In the genomic region with DNA sequence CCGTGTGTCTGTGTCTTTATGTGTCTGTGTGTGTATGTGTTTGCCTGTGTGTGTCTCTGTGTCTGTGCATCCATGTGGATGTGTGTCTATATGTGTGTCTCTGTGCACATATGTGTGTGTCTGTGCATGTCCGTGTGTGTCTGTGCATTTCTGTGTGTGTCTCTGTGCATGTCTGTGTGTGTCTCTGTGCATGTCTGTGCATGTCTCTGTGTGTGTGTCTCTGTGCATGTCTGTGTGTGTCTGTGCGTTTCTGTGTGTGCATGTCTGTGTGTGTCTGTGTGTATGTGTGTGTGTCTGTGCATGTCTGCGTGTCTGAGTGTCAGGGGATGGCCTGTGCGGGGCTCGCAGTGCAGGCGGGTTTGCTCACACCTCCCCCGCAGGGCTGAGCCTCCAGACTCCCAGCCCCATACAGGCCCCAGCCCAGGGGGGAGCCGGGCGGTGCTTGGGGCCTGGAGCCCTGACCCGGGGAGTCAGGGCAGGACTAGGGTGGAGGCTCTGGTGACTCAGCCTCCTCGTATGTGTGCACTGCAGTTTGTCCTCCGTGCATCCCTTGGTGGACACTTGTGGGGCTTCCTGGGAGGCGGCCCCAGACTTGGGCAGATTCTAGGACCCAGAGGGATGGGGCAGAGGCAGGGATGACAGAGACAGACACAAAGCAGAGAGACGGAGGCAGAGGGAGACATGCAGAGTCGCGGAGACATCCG, we compare ENCODE assay signal across 9 cellular contexts. TPM values are rescaled to one million over a fixed set of nuclear protein-coding genes. Genes with fewer than 3 reads are reported as not detected.
DNase-seq lines count a peak whose midpoint lies in the region; ATAC-seq, FAIRE-seq and TF ChIP-seq lines count a peak whose summit lies in the region.
"Not testable (repeated sequence)": the region's sequence is repeated elsewhere in the genome, so short reads cannot be mapped to it uniquely, and the experiment has no call there.
"Had no signal": no experiment of that assay in that cellular context is flagged by ENCODE, and none has a peak within 500 bp of the region (broad histone marks: within the 10 kb centered on the region; RNA-seq: fewer than 3 reads in every experiment).

No MANE protein-coding gene starts in this region.

- not testable (repeated sequence) for H3K27me3 ChIP-seq in HepG2 (ENCODE audit: control insufficient read depth in 1 of 2, insufficient read depth in 2 of 2, low read length in 2 of 2)

- H3K27ac ChIP-seq in HepG2 (ENCODE audit: extremely low read length, insufficient read depth, low read length) = not testable (repeated sequence)

- H3K4me3 Mint-ChIP-seq in stimulated activated memory B cell treated with anti-CD40 and anti-IgM and Interleukin-4, amounts not matched to agents 10 μg/mL and 1 μg/mL and 100 μg/mL, for 72 hours = not testable (repeated sequence)

- not testable (repeated sequence) for TF ChIP-seq RAD21 in HepG2 (CRISPR knock-in tag; IDR thresholded peaks at IDR 0.05)

- H3K36me3 ChIP-seq in HepG2 (replicated peaks in 1 of 2; ENCODE audit: control insufficient read depth in 1 of 2, insufficient read depth in 2 of 2, low read length in 2 of 2) = not testable (repeated sequence)

- H3K9me3 Mint-ChIP-seq in activated naive CD4-positive, alpha-beta T cell treated with anti-CD3 and anti-CD28 coated beads, Interleukin-2, amount 50 U/mL, for 72 hours = peaks cover 2 to 34% of the 10 kb centered on the region in 2 donors
- H3K9me3 Mint-ChIP-seq in stimulated activated memory B cell treated with anti-CD40 and anti-IgM and Interleukin-4, amounts not matched to agents 10 μg/mL and 1 μg/mL and 100 μg/mL, for 72 hours = peaks cover 31% of the 10 kb centered on the region

- POLR2A ChIA-PET in HepG2 (lab: Yijun Ruan, JAX) = not testable (repeated sequence)

- in situ Hi-C loops in HepG2 (cut with HindIII; ENCODE audit: extremely low pct_ligation_motif_present, low pct_unique_long_range_greater_than_20kb) = not testable (repeated sequence)

- H3K9ac ChIP-seq in HepG2 (ENCODE audit: insufficient read depth, low read depth, low read length) = not testable (repeated sequence)

- H3K4me3 ChIP-seq in HepG2 (replicated peaks in 1 of 3; ENCODE audit: insufficient read depth in 1 of 3, low read depth in 2 of 3, low read length in 3 of 3) = not testable (repeated sequence)

- not testable (repeated sequence) for H3K4me2 ChIP-seq in HepG2 (ENCODE audit: low read depth, low read length)

- H3K27me3 Mint-ChIP-seq in stimulated activated memory B cell treated with anti-CD40 and anti-IgM and Interleukin-4, amounts not matched to agents 10 μg/mL and 1 μg/mL and 100 μg/mL, for 72 hours = not testable (repeated sequence)

- not testable (repeated sequence) for H3K4me1 ChIP-seq in HepG2 (ENCODE audit: insufficient read depth, low read length)

- intact Hi-C loops in HepG2 (cut with micrococcal nuclease; ENCODE audit: unreplicated experiment) = not testable (repeated sequence)

- not testable (repeated sequence) for BruUV-seq in HepG2 (replicated peaks; lab: Mats Ljungman, UMichigan)

- DNase-seq in A172 (ENCODE audit: low spot score) = peak; percentile 47
- DNase-seq in HTR-8/SVneo (ENCODE audit: insufficient read length, low spot score); activated naive CD4-positive, alpha-beta T cell treated with anti-CD3 and anti-CD28 coated beads, Interleukin-2, amount 50 U/mL, for 72 hours (ENCODE audit: low spot score in 2 of 2); HepG2 (ENCODE audit: low spot score): not testable (repeated sequence)
- DNase-seq in NCI-H460 (ENCODE audit: extremely low read depth, low read depth) = peak; percentile 19

- FAIRE-seq in HTR-8/SVneo (lab: Jason Lieb, UNC) (peak; percentile 72), HepG2 (lab: Jason Lieb, UNC) (peak; percentile 34)

- TF ChIP-seq POLR2A in HepG2 (IDR thresholded peaks at IDR 0.05; ENCODE audit: insufficient read depth in 1 of 2, low read depth in 2 of 2, low read length in 2 of 2) = not testable (repeated sequence)

- not testable (repeated sequence) for H3K9me3 ChIP-seq in HepG2 (ENCODE audit: low read length)

- CTCF ChIA-PET in HepG2 (lab: Yijun Ruan, JAX; ENCODE audit: low intra/inter-chr PET ratio, low total read pairs) = not testable (repeated sequence)

- TF ChIP-seq EP300 in HepG2 (IDR thresholded peaks at IDR 0.05; ENCODE audit: low read depth in 2 of 2, low read length in 2 of 2); HepG2 (CRISPR knock-in tag; IDR thresholded peaks at IDR 0.05; ENCODE audit: borderline replicate concordance): not testable (repeated sequence)

- H4K20me1 ChIP-seq in HepG2 (ENCODE audit: insufficient read depth, low read length) = not testable (repeated sequence)

- not testable (repeated sequence) for H3K79me2 ChIP-seq in HepG2 (ENCODE audit: insufficient read depth, low read length)

- TF ChIP-seq CTCF in HepG2 (CRISPR knock-in tag; IDR thresholded peaks at IDR 0.05) = not testable (repeated sequence)

- peaks cover 71% of the 10 kb centered on the region for H3K4me1 Mint-ChIP-seq in stimulated activated memory B cell treated with anti-CD40 and anti-IgM and Interleukin-4, amounts not matched to agents 10 μg/mL and 1 μg/mL and 100 μg/mL, for 72 hours

- not testable (repeated sequence) for H3K27ac Mint-ChIP-seq in activated naive CD4-positive, alpha-beta T cell treated with anti-CD3 and anti-CD28 coated beads, Interleukin-2, amount 50 U/mL, for 72 hours
- H3K27ac Mint-ChIP-seq in stimulated activated memory B cell treated with anti-CD40 and anti-IgM and Interleukin-4, amounts not matched to agents 10 μg/mL and 1 μg/mL and 100 μg/mL, for 72 hours = peak overlapping the region; percentile 91

- WGBS in HepG2 (ENCODE audit: low lambda C conversion rate) = 36% methylated on average over 2 of the region's 18 CpGs

- not testable (repeated sequence) for H2AFZ ChIP-seq in HepG2 (ENCODE audit: low read length)

- H3K36me3 Mint-ChIP-seq in activated naive CD4-positive, alpha-beta T cell treated with anti-CD3 and anti-CD28 coated beads, Interleukin-2, amount 50 U/mL, for 72 hours = not testable (repeated sequence)
- H3K36me3 Mint-ChIP-seq in stimulated activated memory B cell treated with anti-CD40 and anti-IgM and Interleukin-4, amounts not matched to agents 10 μg/mL and 1 μg/mL and 100 μg/mL, for 72 hours = peaks cover 32% of the 10 kb centered on the region

- ATAC-seq in GM18867 (IDR thresholded peaks at IDR 0.05; ENCODE audit: unreplicated experiment) = peak; percentile 26
- ATAC-seq in SK-N-SH treated with all-trans-retinoic acid at 6 μM for 48 hours = peak; percentile 33
- ATAC-seq in activated naive CD4-positive, alpha-beta T cell treated with anti-CD3 and anti-CD28 coated beads, Interleukin-2, amount 50 U/mL, for 72 hours = peak; percentile 40 to 59
- peak; percentile 24; the same call in 1 of the 3 replicates for ATAC-seq in HepG2
- ATAC-seq in stimulated activated memory B cell treated with anti-CD40 and anti-IgM and Interleukin-4, amounts not matched to agents 10 μg/mL and 1 μg/mL and 100 μg/mL, for 72 hours = peak; percentile 1

RNA-seq across cellular contexts. Expression of gene TMEM121, which starts 41.9 kb away (rescaled TPM):
- 9.2 and 11.3 TPM in 2 replicates for total RNA-seq in A172 (2014; rRNA removed; shearing (Covaris generic))
- total RNA-seq in NCI-H460 (2014; rRNA removed; shearing (Covaris generic)) = 1.9 and 3.1 TPM in 2 replicates
- polyA plus RNA-seq in NCI-H460 (2014; cell fraction: nucleus; rRNA removed) = 7.5 and 14.5 TPM in 2 replicates
- 10 to 100 TPM in 1 of 2 donors, 1 to 10 TPM in 1; 2.2 to 10.2 TPM for total RNA-seq in activated naive CD4-positive, alpha-beta T cell treated with anti-CD3 and anti-CD28 coated beads, Interleukin-2, amount 50 U/mL, for 72 hours
- 10.8 and 19.0 TPM in 2 replicates for total RNA-seq in HepG2 (2016; rRNA removed; fragmentation: Illumina TruSeq; extraction: Trizol)
- total RNA-seq in HepG2 (2016; cell fraction: cytosol; rRNA removed; fragmentation: Illumina TruSeq; extraction: Trizol; ENCODE audit: low read depth) = 11.9 and 15.2 TPM in 2 replicates
- 12.1 and 17.9 TPM in 2 replicates for total RNA-seq in HepG2 (2016; cell fraction: insoluble cytoplasmic fraction; rRNA removed; fragmentation: Illumina TruSeq; extraction: Trizol)
- total RNA-seq in HepG2 (2016; cell fraction: membrane; rRNA removed; fragmentation: Illumina TruSeq; extraction: Trizol) = 21.1 and 26.4 TPM in 2 replicates
- total RNA-seq in HepG2 (2016; cell fraction: nucleus; rRNA removed; fragmentation: Illumina TruSeq; extraction: Trizol) = 8.8 and 9.1 TPM in 2 replicates
- polyA plus RNA-seq in HepG2 (2011; rRNA removed) = 6.6 and 10.9 TPM in 2 replicates
- 11.8 and 25.5 TPM in 2 replicates for polyA plus RNA-seq in HepG2 (2011; cell fraction: cytosol; rRNA removed)
- 16.5 and 16.6 TPM in 2 replicates for polyA plus RNA-seq in HepG2 (2011; cell fraction: nucleus; rRNA removed)
- polyA plus RNA-seq in HepG2 (2012) = 4.0 and 4.3 TPM in 2 replicates
- 8.8 and 9.5 TPM in 2 replicates for polyA plus RNA-seq in HepG2 (2016; cell fraction: cytosol; fragmentation: Illumina TruSeq; extraction: Trizol; ENCODE audit: low read depth)
- polyA plus RNA-seq in HepG2 (2016; cell fraction: insoluble cytoplasmic fraction; fragmentation: Illumina TruSeq; extraction: Trizol; ENCODE audit: low read depth) = 8.7 and 9.4 TPM in 2 replicates
- 13.5 TPM in 2 replicates for polyA plus RNA-seq in HepG2 (2016; cell fraction: membrane; fragmentation: Illumina TruSeq; extraction: Trizol; ENCODE audit: low read depth)
- 12.3 and 13.5 TPM in 2 replicates for polyA plus RNA-seq in HepG2 (2016; cell fraction: nucleus; fragmentation: Illumina TruSeq; extraction: Trizol; ENCODE audit: insufficient read depth, low read depth)
- polyA minus RNA-seq in HepG2 (2011; rRNA and poly(A)+ RNA removed; ENCODE audit: low replicate concordance) = 0.82 and 39.5 TPM in 2 replicates
- 12.8 and 13.8 TPM in 2 replicates for polyA minus RNA-seq in HepG2 (2011; cell fraction: cytosol; rRNA and poly(A)+ RNA removed)
- polyA minus RNA-seq in HepG2 (2011; cell fraction: nucleus; rRNA and poly(A)+ RNA removed) = 4.1 and 4.5 TPM in 2 replicates
- total RNA-seq: Caco-2 had no signal
